14 cellular contexts compared by ENCODE assay signal in genomic region chr9:111016046-111017026, GRCh38. TPM values are rescaled to one million over a fixed set of nuclear protein-coding genes. Genes with fewer than 3 reads are reported as not detected.
DNase-seq lines count a peak whose midpoint lies in the region; ATAC-seq, FAIRE-seq and TF ChIP-seq lines count a peak whose summit lies in the region.
"Had no signal": no experiment of that assay in that cellular context is flagged by ENCODE, and none has a peak within 500 bp of the region (broad histone marks: within the 10 kb centered on the region; RNA-seq: fewer than 3 reads in every experiment).

No MANE protein-coding gene starts in this region.

- intact Hi-C loops in Calu3 (cut with micrococcal nuclease; ENCODE audit: unreplicated experiment), result no loop called here

- H3K4me2 ChIP-seq in A549, result peak overlapping the region; percentile 30

- H3K27me3 Mint-ChIP-seq in Calu3 (ENCODE audit: unreplicated experiment), result no peaks in the 10 kb centered on the region
- no peaks in the 10 kb centered on the region for H3K27me3 Mint-ChIP-seq in stimulated activated naive CD8-positive, alpha-beta T cell treated with anti-CD3 and anti-CD28 coated beads, Interleukin-15, amount 100 ng/mL, for 72 hours

- CTCF ChIA-PET in A549 (lab: Yijun Ruan, JAX), result interaction anchor here (0.7 kb wide), 1 partner anchor 27 kb away, joined by 3 read pairs; no protein-coding TSS in a partner anchor
- CTCF ChIA-PET in Calu3 (lab: Charles Lee), result no interaction called here

- no peaks in the 10 kb centered on the region for H3K27me3 ChIP-seq in RWPE2 (ENCODE audit: insufficient read depth, poor library complexity, severe bottlenecking)
- H3K27me3 ChIP-seq: adrenal gland, BE2C, esophagus muscularis mucosa, thyroid gland had no signal

- H3K36me3 ChIP-seq in RWPE2 (ENCODE audit: low read depth), result peaks cover 6% of the 10 kb centered on the region
- H3K36me3 ChIP-seq: adrenal gland, BE2C, esophagus muscularis mucosa, thyroid gland had no signal

- POLR2A ChIA-PET in A549 (lab: Yijun Ruan, JAX), result no interaction called here

- DNase-seq in A549 (ENCODE audit: low read depth in 1 of 2, low spot score in 1 of 2) (no peak), GM12892 (ENCODE audit: insufficient read length) (no peak), RWPE2 (ENCODE audit: low spot score) (no peak), fibroblast of peridontal ligament (ENCODE audit: extremely low read depth) (peak; percentile 72), Calu3 (no peak), coronary artery (ENCODE audit: low spot score) (no peak)
- DNase-seq in stimulated activated naive CD8-positive, alpha-beta T cell treated with anti-CD3 and anti-CD28 coated beads, Interleukin-15, amount 100 ng/mL, for 72 hours, result no peak
- DNase-seq: adrenal gland, BE2C, NCI-H2107, thyroid gland had no signal

- no peak for TF ChIP-seq CTCF in A549 (IDR thresholded peaks at IDR 0.05)
- TF ChIP-seq CTCF in RWPE2 (IDR thresholded peaks at IDR 0.05; ENCODE audit: poor library complexity, severe bottlenecking), result no peak
- no peak for TF ChIP-seq CTCF in Calu3 (IDR thresholded peaks at IDR 0.05; ENCODE audit: unreplicated experiment)
- TF ChIP-seq CTCF in coronary artery (IDR thresholded peaks at IDR 0.05), result no peak

- H3K4me1 ChIP-seq in A549 (peaks cover 33% of the 10 kb centered on the region), RWPE2 (ENCODE audit: insufficient read depth, poor library complexity, severe bottlenecking) (peaks cover 49% of the 10 kb centered on the region)

- BruUV-seq in Calu3 (replicated peaks; lab: Mats Ljungman, UMichigan), result no TSS peak

- whole genome bisulfite sequencing in A549 (ENCODE audit: missing lambda C conversion rate), result 38% methylated on average over 4 of the region's 4 CpGs

- H3K27ac ChIP-seq in A549 (0 out of 6 replicates have a peak overlapping the region, but pooled peaks of 1 of the 2 experiments have one; percentile 5), RWPE2 (ENCODE audit: poor library complexity, severe bottlenecking) (peak overlapping the region; percentile 6), coronary artery (no peak overlapping the region)
- H3K27ac ChIP-seq: esophagus muscularis mucosa, thyroid gland had no signal

- no peak overlapping the region for H3K4me3 Mint-ChIP-seq in Calu3 (ENCODE audit: low read depth, unreplicated experiment)
- H3K4me3 Mint-ChIP-seq in stimulated activated naive CD8-positive, alpha-beta T cell treated with anti-CD3 and anti-CD28 coated beads, Interleukin-15, amount 100 ng/mL, for 72 hours, result no peak overlapping the region

- H3K27ac Mint-ChIP-seq in Calu3 (ENCODE audit: unreplicated experiment), result no peak overlapping the region
- no peak overlapping the region for H3K27ac Mint-ChIP-seq in stimulated activated naive CD8-positive, alpha-beta T cell treated with anti-CD3 and anti-CD28 coated beads, Interleukin-15, amount 100 ng/mL, for 72 hours

- H3K9me3 ChIP-seq in A549 (no peaks in the 10 kb centered on the region), RWPE2 (ENCODE audit: severe bottlenecking) (no peaks in the 10 kb centered on the region)
- H3K9me3 ChIP-seq: adrenal gland, BE2C, esophagus muscularis mucosa, thyroid gland had no signal

- H3K4me3 ChIP-seq in A549 (no peak overlapping the region), RWPE2 (ENCODE audit: severe bottlenecking) (no peak overlapping the region), coronary artery (no peak overlapping the region)
- H3K4me3 ChIP-seq: adrenal gland, esophagus muscularis mucosa, lung, thyroid gland had no signal

- H3K4me1 Mint-ChIP-seq in Calu3 (ENCODE audit: low read depth, unreplicated experiment), result peaks cover 18% of the 10 kb centered on the region
- H3K4me1 Mint-ChIP-seq in stimulated activated naive CD8-positive, alpha-beta T cell treated with anti-CD3 and anti-CD28 coated beads, Interleukin-15, amount 100 ng/mL, for 72 hours, result no peaks in the 10 kb centered on the region

- FAIRE-seq in A549 (lab: Jason Lieb, UNC) (no peak), GM12892 (lab: Jason Lieb, UNC) (peak; percentile 33)

- peak; percentile 24 to 52; a peak in 2 of 6 replicates for ATAC-seq in A549
- peak; percentile 66 for ATAC-seq in RWPE2 (ENCODE audit: low read depth)
- no peak for ATAC-seq in stimulated activated naive CD8-positive, alpha-beta T cell treated with anti-CD3 and anti-CD28 coated beads, Interleukin-15, amount 100 ng/mL, for 72 hours
- no peak for ATAC-seq in GM21423 (IDR thresholded peaks at IDR 0.05; ENCODE audit: unreplicated experiment)

- H3K36me3 Mint-ChIP-seq in Calu3 (ENCODE audit: insufficient read depth, unreplicated experiment), result no peaks in the 10 kb centered on the region

- TF ChIP-seq RAD21 in A549 (conservative IDR thresholded peaks at IDR 0.05 in 1 of 2, IDR thresholded peaks at IDR 0.05 in 1 of 2), result no peak

- H3K9me3 Mint-ChIP-seq in Calu3 (ENCODE audit: low read depth, unreplicated experiment), result no peaks in the 10 kb centered on the region
- H3K9me3 Mint-ChIP-seq in stimulated activated naive CD8-positive, alpha-beta T cell treated with anti-CD3 and anti-CD28 coated beads, Interleukin-15, amount 100 ng/mL, for 72 hours, result no peaks in the 10 kb centered on the region

- TF ChIP-seq POLR2A in A549 (IDR thresholded peaks at IDR 0.05; ENCODE audit: low read length) (no peak), GM12892 (IDR thresholded peaks at IDR 0.05; ENCODE audit: low read depth, low read length) (no peak)

- no peak for TF ChIP-seq EP300 in A549 (IDR thresholded peaks at IDR 0.05)

TF ChIP-seq in A549, 52 proteins besides CTCF, POLR2A, EP300 and RAD21:
- TF ChIP-seq HOXB13 (CRISPR knock-in tag; IDR thresholded peaks at IDR 0.05; ENCODE audit: low read depth) (no peak), CEBPB (IDR thresholded peaks at IDR 0.05) (peak; percentile 42 to 77; a peak in 3 of 4 replicates)

RNA-seq across cellular contexts. Expression of gene LPAR1, which starts 21.9 kb away (rescaled TPM):
- polyA plus RNA-seq in A549 (2011; rRNA removed) (33.7 and 40.1 TPM in 2 replicates), A549 (2017; fragmentation: RNase III; extraction: RNeasy Plus Mini Kit Qiagen cat#74134 plus additional on column Dnase treatment) (14.9 to 15.8 TPM (median 15.8 TPM) in 3 replicates)
- polyA plus RNA-seq in A549 (2012; cell fraction: cytosol; rRNA removed), result 14.1 and 17.6 TPM in 2 replicates
- polyA plus RNA-seq in A549 (2012; cell fraction: nucleus; rRNA removed), result 13.1 and 14.5 TPM in 2 replicates
- polyA minus RNA-seq in A549 (2011; rRNA and poly(A)+ RNA removed), result 112 and 160 TPM in 2 replicates
- 0.74 TPM for polyA plus RNA-seq in GM12892 (2012; ENCODE audit: missing spikeins)
- total RNA-seq in Calu3 (2022), result 6.3 and 7.1 TPM in 2 replicates

Comparison
In these comparisons a context has a peak if more than half of its experiments do, and no peak if none do; other contexts are left out.
1. ATAC-seq: peak in A549 (2 of 2) and RWPE2 (single experiment); none in stimulated activated naive CD8-positive, alpha-beta T cell treated with anti-CD3 and anti-CD28 coated beads, Interleukin-15, amount 100 ng/mL, for 72 hours (single experiment) and GM21423 (single experiment).